ENCODE assay signal across 1 cellular context in genomic region chr17:57506253-57506911, GRCh38.
TF ChIP-seq lines count a peak whose summit lies in the region.

No MANE protein-coding gene starts in this region.

TF ChIP-seq in GM23338, 12 proteins besides CTCF, POLR2A, EP300 and RAD21 (continued from another document):
- TF ChIP-seq, protein P1, sequence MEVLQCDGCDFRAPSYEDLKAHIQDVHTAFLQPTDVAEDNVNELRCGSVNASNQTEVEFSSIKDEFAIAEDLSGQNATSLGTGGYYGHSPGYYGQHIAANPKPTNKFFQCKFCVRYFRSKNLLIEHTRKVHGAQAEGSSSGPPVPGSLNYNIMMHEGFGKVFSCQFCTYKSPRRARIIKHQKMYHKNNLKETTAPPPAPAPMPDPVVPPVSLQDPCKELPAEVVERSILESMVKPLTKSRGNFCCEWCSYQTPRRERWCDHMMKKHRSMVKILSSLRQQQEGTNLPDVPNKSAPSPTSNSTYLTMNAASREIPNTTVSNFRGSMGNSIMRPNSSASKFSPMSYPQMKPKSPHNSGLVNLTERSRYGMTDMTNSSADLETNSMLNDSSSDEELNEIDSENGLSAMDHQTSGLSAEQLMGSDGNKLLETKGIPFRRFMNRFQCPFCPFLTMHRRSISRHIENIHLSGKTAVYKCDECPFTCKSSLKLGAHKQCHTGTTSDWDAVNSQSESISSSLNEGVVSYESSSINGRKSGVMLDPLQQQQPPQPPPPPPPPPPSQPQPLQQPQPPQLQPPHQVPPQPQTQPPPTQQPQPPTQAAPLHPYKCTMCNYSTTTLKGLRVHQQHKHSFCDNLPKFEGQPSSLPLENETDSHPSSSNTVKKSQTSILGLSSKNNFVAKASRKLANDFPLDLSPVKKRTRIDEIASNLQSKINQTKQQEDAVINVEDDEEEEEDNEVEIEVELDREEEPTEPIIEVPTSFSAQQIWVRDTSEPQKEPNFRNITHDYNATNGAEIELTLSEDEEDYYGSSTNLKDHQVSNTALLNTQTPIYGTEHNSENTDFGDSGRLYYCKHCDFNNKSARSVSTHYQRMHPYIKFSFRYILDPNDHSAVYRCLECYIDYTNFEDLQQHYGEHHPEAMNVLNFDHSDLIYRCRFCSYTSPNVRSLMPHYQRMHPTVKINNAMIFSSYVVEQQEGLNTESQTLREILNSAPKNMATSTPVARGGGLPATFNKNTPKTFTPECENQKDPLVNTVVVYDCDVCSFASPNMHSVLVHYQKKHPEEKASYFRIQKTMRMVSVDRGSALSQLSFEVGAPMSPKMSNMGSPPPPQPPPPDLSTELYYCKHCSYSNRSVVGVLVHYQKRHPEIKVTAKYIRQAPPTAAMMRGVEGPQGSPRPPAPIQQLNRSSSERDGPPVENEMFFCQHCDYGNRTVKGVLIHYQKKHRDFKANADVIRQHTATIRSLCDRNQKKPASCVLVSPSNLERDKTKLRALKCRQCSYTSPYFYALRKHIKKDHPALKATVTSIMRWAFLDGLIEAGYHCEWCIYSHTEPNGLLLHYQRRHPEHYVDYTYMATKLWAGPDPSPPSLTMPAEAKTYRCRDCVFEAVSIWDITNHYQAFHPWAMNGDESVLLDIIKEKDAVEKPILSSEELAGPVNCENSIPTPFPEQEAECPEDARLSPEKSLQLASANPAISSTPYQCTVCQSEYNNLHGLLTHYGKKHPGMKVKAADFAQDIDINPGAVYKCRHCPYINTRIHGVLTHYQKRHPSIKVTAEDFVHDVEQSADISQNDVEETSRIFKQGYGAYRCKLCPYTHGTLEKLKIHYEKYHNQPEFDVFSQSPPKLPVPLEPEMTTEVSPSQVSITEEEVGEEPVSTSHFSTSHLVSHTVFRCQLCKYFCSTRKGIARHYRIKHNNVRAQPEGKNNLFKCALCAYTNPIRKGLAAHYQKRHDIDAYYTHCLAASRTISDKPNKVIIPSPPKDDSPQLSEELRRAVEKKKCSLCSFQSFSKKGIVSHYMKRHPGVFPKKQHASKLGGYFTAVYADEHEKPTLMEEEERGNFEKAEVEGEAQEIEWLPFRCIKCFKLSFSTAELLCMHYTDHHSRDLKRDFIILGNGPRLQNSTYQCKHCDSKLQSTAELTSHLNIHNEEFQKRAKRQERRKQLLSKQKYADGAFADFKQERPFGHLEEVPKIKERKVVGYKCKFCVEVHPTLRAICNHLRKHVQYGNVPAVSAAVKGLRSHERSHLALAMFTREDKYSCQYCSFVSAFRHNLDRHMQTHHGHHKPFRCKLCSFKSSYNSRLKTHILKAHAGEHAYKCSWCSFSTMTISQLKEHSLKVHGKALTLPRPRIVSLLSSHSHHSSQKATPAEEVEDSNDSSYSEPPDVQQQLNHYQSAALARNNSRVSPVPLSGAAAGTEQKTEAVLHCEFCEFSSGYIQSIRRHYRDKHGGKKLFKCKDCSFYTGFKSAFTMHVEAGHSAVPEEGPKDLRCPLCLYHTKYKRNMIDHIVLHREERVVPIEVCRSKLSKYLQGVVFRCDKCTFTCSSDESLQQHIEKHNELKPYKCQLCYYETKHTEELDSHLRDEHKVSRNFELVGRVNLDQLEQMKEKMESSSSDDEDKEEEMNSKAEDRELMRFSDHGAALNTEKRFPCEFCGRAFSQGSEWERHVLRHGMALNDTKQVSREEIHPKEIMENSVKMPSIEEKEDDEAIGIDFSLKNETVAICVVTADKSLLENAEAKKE (CRISPR knock-in tag; IDR thresholded peaks at IDR 0.05): no peak
- TF ChIP-seq ETS1 (IDR thresholded peaks at IDR 0.05): no peak
- TF ChIP-seq POLR2AphosphoS5 (IDR thresholded peaks at IDR 0.05; ENCODE audit: low read depth): no peak
- no peak for TF ChIP-seq ZNF114 (CRISPR knock-in tag; IDR thresholded peaks at IDR 0.05)
- no peak for TF ChIP-seq CREB1 (CRISPR knock-in tag; IDR thresholded peaks at IDR 0.05; ENCODE audit: low read depth)
- no peak for TF ChIP-seq EZH2phosphoT487 (IDR thresholded peaks at IDR 0.05; ENCODE audit: unreplicated experiment)
